Comparison of ENCODE assay signal across 8 cellular contexts in genomic region chr17:29145289-29146058, GRCh38. TPM values are rescaled to one million over a fixed set of nuclear protein-coding genes. Genes with fewer than 3 reads are reported as not detected.
DNase-seq lines count a peak whose midpoint lies in the region; ATAC-seq and TF ChIP-seq lines count a peak whose summit lies in the region.

No MANE protein-coding gene starts in this region.

- WGBS in aorta, 2 donors, result 31% methylated on average over 12 of the region's 12 CpGs

- no peaks in the 10 kb centered on the region for H3K9me3 ChIP-seq in aorta (ENCODE audit: control insufficient read depth, low read length)

- no peak overlapping the region for H3K27ac ChIP-seq in aorta (ENCODE audit: low read depth in 1 of 2, low read length in 2 of 2)

- DNase-seq in AG09309 (ENCODE audit: low read depth) (no peak), SHP77 treated with DMSO at 0.1 percent for 48 hours (lab: John Stamatoyannopoulos, UW) (peak; percentile 41), fibroblast of the conjunctiva (ENCODE audit: low read depth) (peak; percentile 78), osteocyte (ENCODE audit: extremely low spot score, unreplicated experiment) (no peak), aorta (peak in 1 of 2 donors; percentile 75)
- DNase-seq in activated T-helper 2 cell treated with anti-CD3 and anti-CD28 coated beads, Interferon-gamma antibody, Interleukin-2, Interleukin-4, amounts not matched to agents 10 μg/mL and 5 μg/mL and 100 μg/mL, durations not matched to agents 14 hours and 24 hours and 36 hours (ENCODE audit: low spot score), result peak; percentile 65

- no peaks in the 10 kb centered on the region for H3K27me3 ChIP-seq in aorta (ENCODE audit: control insufficient read depth in 1 of 2, insufficient read depth in 2 of 2, low read length in 1 of 2)

- no peaks in the 10 kb centered on the region for H3K36me3 Mint-ChIP-seq in activated T-helper 2 cell treated with anti-CD3 and anti-CD28 coated beads, Interferon-gamma antibody, Interleukin-2, Interleukin-4, amounts not matched to agents 10 μg/mL and 5 μg/mL and 100 μg/mL, durations not matched to agents 14 hours and 24 hours and 36 hours (ENCODE audit: low read depth)
- no peaks in the 10 kb centered on the region for H3K36me3 Mint-ChIP-seq in osteocyte (ENCODE audit: unreplicated experiment)

- no peaks in the 10 kb centered on the region for H3K36me3 ChIP-seq in aorta (ENCODE audit: control insufficient read depth in 1 of 2, insufficient read depth in 2 of 2, low read length in 1 of 2)

- peak overlapping the region; percentile 9 for H3K4me3 Mint-ChIP-seq in activated T-helper 2 cell treated with anti-CD3 and anti-CD28 coated beads, Interferon-gamma antibody, Interleukin-2, Interleukin-4, amounts not matched to agents 10 μg/mL and 5 μg/mL and 100 μg/mL, durations not matched to agents 14 hours and 24 hours and 36 hours (ENCODE audit: low read depth)
- no peak overlapping the region for H3K4me3 Mint-ChIP-seq in osteocyte (ENCODE audit: unreplicated experiment)

- intact Hi-C loops in activated T-helper 2 cell treated with anti-CD3 and anti-CD28 coated beads, Interferon-gamma antibody, Interleukin-2, Interleukin-4, amounts not matched to agents 10 μg/mL and 5 μg/mL and 100 μg/mL, durations not matched to agents 14 hours and 24 hours and 36 hours (cut with micrococcal nuclease), result loop anchor here (1.0 to 10.0 kb wide), 3 partner anchors 21 to 421 kb away; partner anchors contain the start of genes ABHD15, NEK8, TLCD1 and TP53I13
- intact Hi-C loops in aorta (cut with DNase I), result loop anchor here in 1 of 2 donors (5.0 kb wide), 3 partner anchors 37 to 147 kb away; partner anchors contain the start of genes MYO18A and NUFIP2

- H3K4me1 Mint-ChIP-seq in activated T-helper 2 cell treated with anti-CD3 and anti-CD28 coated beads, Interferon-gamma antibody, Interleukin-2, Interleukin-4, amounts not matched to agents 10 μg/mL and 5 μg/mL and 100 μg/mL, durations not matched to agents 14 hours and 24 hours and 36 hours (ENCODE audit: low read depth), result peaks cover 58% of the 10 kb centered on the region
- H3K4me1 Mint-ChIP-seq in osteocyte (ENCODE audit: unreplicated experiment), result peaks cover 30% of the 10 kb centered on the region

- ATAC-seq in GM18868 (IDR thresholded peaks at IDR 0.05; ENCODE audit: unreplicated experiment) (peak; percentile 43), aorta (ENCODE audit: low FRiP score) (peak; percentile 47)

- peak overlapping the region; percentile 84 for H3K27ac Mint-ChIP-seq in activated T-helper 2 cell treated with anti-CD3 and anti-CD28 coated beads, Interferon-gamma antibody, Interleukin-2, Interleukin-4, amounts not matched to agents 10 μg/mL and 5 μg/mL and 100 μg/mL, durations not matched to agents 14 hours and 24 hours and 36 hours
- peak overlapping the region; percentile 51 for H3K27ac Mint-ChIP-seq in osteocyte (ENCODE audit: unreplicated experiment)

- TF ChIP-seq CTCF in AG09309 (IDR thresholded peaks at IDR 0.05; ENCODE audit: control insufficient read depth, insufficient read depth, low read depth, low read length, missing control alignments), result peak; percentile 72
- peak; percentile 55; the same call in 1 of the 2 replicates for TF ChIP-seq CTCF in LNCAP (IDR thresholded peaks at IDR 0.05)
- TF ChIP-seq CTCF in osteocyte (IDR thresholded peaks at IDR 0.05), result peak; percentile 69

- no peaks in the 10 kb centered on the region for H3K4me1 ChIP-seq in aorta (ENCODE audit: control insufficient read depth in 1 of 2, insufficient read depth in 2 of 2, low read length in 2 of 2)

- no peaks in the 10 kb centered on the region for H3K9me3 Mint-ChIP-seq in activated T-helper 2 cell treated with anti-CD3 and anti-CD28 coated beads, Interferon-gamma antibody, Interleukin-2, Interleukin-4, amounts not matched to agents 10 μg/mL and 5 μg/mL and 100 μg/mL, durations not matched to agents 14 hours and 24 hours and 36 hours
- no peaks in the 10 kb centered on the region for H3K9me3 Mint-ChIP-seq in osteocyte (ENCODE audit: unreplicated experiment)

- no peaks in the 10 kb centered on the region for H3K27me3 Mint-ChIP-seq in activated T-helper 2 cell treated with anti-CD3 and anti-CD28 coated beads, Interferon-gamma antibody, Interleukin-2, Interleukin-4, amounts not matched to agents 10 μg/mL and 5 μg/mL and 100 μg/mL, durations not matched to agents 14 hours and 24 hours and 36 hours (ENCODE audit: low read depth)
- no peaks in the 10 kb centered on the region for H3K27me3 Mint-ChIP-seq in osteocyte (ENCODE audit: unreplicated experiment)

- H3K4me3 ChIP-seq in AG09309 (ENCODE audit: control insufficient read depth, low read depth, low read length) (no peak overlapping the region), aorta (ENCODE audit: low read length in 2 of 2) (no peak overlapping the region)

RNA-seq across cellular contexts. Expression of gene MYO18A, which starts 34.7 kb away (rescaled TPM):
- total RNA-seq in activated T-helper 2 cell treated with anti-CD3 and anti-CD28 coated beads, Interferon-gamma antibody, Interleukin-2, Interleukin-4, amounts not matched to agents 10 μg/mL and 5 μg/mL and 100 μg/mL, durations not matched to agents 14 hours and 24 hours and 36 hours, result 49.5 and 50.3 TPM in 2 replicates
- total RNA-seq in osteocyte, result 27.8 and 28.8 TPM in 2 replicates
- total RNA-seq in aorta, result 100 to 1,000 TPM; 102 to 116 TPM
- polyA plus RNA-seq in aorta, result 100 to 1,000 TPM in 1 of 2 donors, 10 to 100 TPM in 1; 17.4 to 107 TPM

Comparison
In these comparisons a context has a peak if more than half of its experiments do, and no peak if none do; other contexts are left out.
1. DNase-seq: peak in SHP77 treated with DMSO at 0.1 percent for 48 hours (single experiment), activated T-helper 2 cell treated with anti-CD3 and anti-CD28 coated beads, Interferon-gamma antibody, Interleukin-2, Interleukin-4, amounts not matched to agents 10 μg/mL and 5 μg/mL and 100 μg/mL, durations not matched to agents 14 hours and 24 hours and 36 hours (single experiment) and fibroblast of the conjunctiva (single experiment); none in AG09309 (single experiment) and osteocyte (single experiment).
2. Peak in every context shown above with its lines, with median percentiles within 50 percentile points of each other: CTCF ChIP-seq.